ENCODE assay signal across 1 cellular context in genomic region chr17:80195671-80196529, GRCh38.
A peak's percentile ranks its signal among the peaks of the same experiment; 100 is the strongest.
TF ChIP-seq lines count a peak whose summit lies in the region.

No MANE protein-coding gene starts in this region.

TF ChIP-seq in HepG2, 621 proteins besides CTCF, POLR2A, EP300 and RAD21 (continued from another document and continues in another):
- TF ChIP-seq ZBTB21 (CRISPR knock-in tag; IDR thresholded peaks at IDR 0.05) (no peak), ADNP (CRISPR knock-in tag; IDR thresholded peaks at IDR 0.05) (peak; percentile 85; the same call in 1 of the 2 replicates), FIP1L1 (IDR thresholded peaks at IDR 0.05; ENCODE audit: borderline replicate concordance, insufficient read depth, low read depth, low read length) (no peak), ZNF609 (CRISPR knock-in tag; IDR thresholded peaks at IDR 0.05; ENCODE audit: borderline replicate concordance) (peak; percentile 79; the same call in 1 of the 2 replicates), ZBTB8A (CRISPR knock-in tag; IDR thresholded peaks at IDR 0.05; ENCODE audit: borderline replicate concordance, low read depth) (no peak), SUZ12 (IDR thresholded peaks at IDR 0.05; ENCODE audit: low read depth, low read length) (no peak), ZNF263 (CRISPR knock-in tag; IDR thresholded peaks at IDR 0.05) (peak; percentile 29; the same call in 1 of the 2 replicates), THAP9 (CRISPR knock-in tag; IDR thresholded peaks at IDR 0.05; ENCODE audit: borderline replicate concordance) (0 out of 2 replicates have a peak, but pooled peaks have one; percentile 53), NCOA5 (CRISPR knock-in tag; IDR thresholded peaks at IDR 0.05) (no peak), CBX2 (IDR thresholded peaks at IDR 0.05; ENCODE audit: low read depth, low read length) (no peak), CBX2 (CRISPR knock-in tag; IDR thresholded peaks at IDR 0.05; ENCODE audit: low read depth) (no peak), DRAP1 (CRISPR knock-in tag; IDR thresholded peaks at IDR 0.05) (no peak), ZSCAN12 (CRISPR knock-in tag; IDR thresholded peaks at IDR 0.05) (no peak), SRSF4 (IDR thresholded peaks at IDR 0.05; ENCODE audit: low read depth, low read length, poor library complexity, severe bottlenecking) (no peak), HOXA5 (CRISPR knock-in tag; IDR thresholded peaks at IDR 0.05) (0 out of 2 replicates have a peak, but pooled peaks have one; percentile 22), CHCHD3 (CRISPR knock-in tag; IDR thresholded peaks at IDR 0.05) (peak; percentile 56; the same call in 1 of the 2 replicates), ZBTB37 (CRISPR knock-in tag; IDR thresholded peaks at IDR 0.05) (no peak), AHR (CRISPR knock-in tag; IDR thresholded peaks at IDR 0.05) (no peak), ZNF841 (CRISPR knock-in tag; IDR thresholded peaks at IDR 0.05; ENCODE audit: borderline replicate concordance) (no peak), ZNF543 (CRISPR knock-in tag; IDR thresholded peaks at IDR 0.05) (0 out of 2 replicates have a peak, but pooled peaks have one; percentile 17), RXRB (CRISPR knock-in tag; IDR thresholded peaks at IDR 0.05; ENCODE audit: borderline replicate concordance) (peak; percentile 82), ZNF720 (CRISPR knock-in tag; IDR thresholded peaks at IDR 0.05) (no peak), TBP (CRISPR knock-in tag; IDR thresholded peaks at IDR 0.05) (no peak), MXD4 (CRISPR knock-in tag; IDR thresholded peaks at IDR 0.05) (peak; percentile 44; the same call in 1 of the 2 replicates), ZMYM2 (CRISPR knock-in tag; IDR thresholded peaks at IDR 0.05) (peak; percentile 92), KDM1A (CRISPR knock-in tag; IDR thresholded peaks at IDR 0.05) (0 out of 2 replicates have a peak, but pooled peaks have one; percentile 43), ZKSCAN1 (IDR thresholded peaks at IDR 0.05; ENCODE audit: low read length) (peak; percentile 100), SIX4 (CRISPR knock-in tag; IDR thresholded peaks at IDR 0.05) (no peak), RFX1 (IDR thresholded peaks at IDR 0.05) (no peak), ZBTB10 (CRISPR knock-in tag; IDR thresholded peaks at IDR 0.05; ENCODE audit: borderline replicate concordance) (no peak), ZNF451 (CRISPR knock-in tag; IDR thresholded peaks at IDR 0.05) (no peak), MAZ (IDR thresholded peaks at IDR 0.05; ENCODE audit: borderline replicate concordance, low read depth, low read length) (no peak), MAZ (CRISPR knock-in tag; IDR thresholded peaks at IDR 0.05; ENCODE audit: low read depth) (0 out of 2 replicates have a peak, but pooled peaks have one; percentile 29), NR2F2 (IDR thresholded peaks at IDR 0.05; ENCODE audit: borderline replicate concordance, low read depth) (peak; percentile 79), HCFC1 (IDR thresholded peaks at IDR 0.05; ENCODE audit: low read depth, low read length) (no peak), ATF1 (CRISPR knock-in tag; IDR thresholded peaks at IDR 0.05) (no peak), PHF8 (CRISPR knock-in tag; IDR thresholded peaks at IDR 0.05) (no peak), ZBTB4 (CRISPR knock-in tag; IDR thresholded peaks at IDR 0.05; ENCODE audit: borderline replicate concordance) (0 out of 2 replicates have a peak, but pooled peaks have one; percentile 67), NFIC (IDR thresholded peaks at IDR 0.05; ENCODE audit: low read length) (no peak), ZNF331 (CRISPR knock-in tag; IDR thresholded peaks at IDR 0.05) (0 out of 2 replicates have a peak, but pooled peaks have one; percentile 7), TCF7L2 (IDR thresholded peaks at IDR 0.05; ENCODE audit: low read depth, low read length) (no peak), DBP (CRISPR knock-in tag; IDR thresholded peaks at IDR 0.05; ENCODE audit: not compliant biosample characterization) (no peak)
- TF ChIP-seq, protein P1, sequence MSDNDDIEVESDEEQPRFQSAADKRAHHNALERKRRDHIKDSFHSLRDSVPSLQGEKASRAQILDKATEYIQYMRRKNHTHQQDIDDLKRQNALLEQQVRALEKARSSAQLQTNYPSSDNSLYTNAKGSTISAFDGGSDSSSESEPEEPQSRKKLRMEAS (IDR thresholded peaks at IDR 0.05), result 0 out of 2 replicates have a peak, but pooled peaks have one; percentile 34
- TF ChIP-seq, protein P2, sequence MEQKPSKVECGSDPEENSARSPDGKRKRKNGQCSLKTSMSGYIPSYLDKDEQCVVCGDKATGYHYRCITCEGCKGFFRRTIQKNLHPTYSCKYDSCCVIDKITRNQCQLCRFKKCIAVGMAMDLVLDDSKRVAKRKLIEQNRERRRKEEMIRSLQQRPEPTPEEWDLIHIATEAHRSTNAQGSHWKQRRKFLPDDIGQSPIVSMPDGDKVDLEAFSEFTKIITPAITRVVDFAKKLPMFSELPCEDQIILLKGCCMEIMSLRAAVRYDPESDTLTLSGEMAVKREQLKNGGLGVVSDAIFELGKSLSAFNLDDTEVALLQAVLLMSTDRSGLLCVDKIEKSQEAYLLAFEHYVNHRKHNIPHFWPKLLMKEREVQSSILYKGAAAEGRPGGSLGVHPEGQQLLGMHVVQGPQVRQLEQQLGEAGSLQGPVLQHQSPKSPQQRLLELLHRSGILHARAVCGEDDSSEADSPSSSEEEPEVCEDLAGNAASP (CRISPR knock-in tag; IDR thresholded peaks at IDR 0.05; ENCODE audit: borderline replicate concordance), result peak; percentile 56; the same call in 1 of the 2 replicates
- TF ChIP-seq, protein P3, sequence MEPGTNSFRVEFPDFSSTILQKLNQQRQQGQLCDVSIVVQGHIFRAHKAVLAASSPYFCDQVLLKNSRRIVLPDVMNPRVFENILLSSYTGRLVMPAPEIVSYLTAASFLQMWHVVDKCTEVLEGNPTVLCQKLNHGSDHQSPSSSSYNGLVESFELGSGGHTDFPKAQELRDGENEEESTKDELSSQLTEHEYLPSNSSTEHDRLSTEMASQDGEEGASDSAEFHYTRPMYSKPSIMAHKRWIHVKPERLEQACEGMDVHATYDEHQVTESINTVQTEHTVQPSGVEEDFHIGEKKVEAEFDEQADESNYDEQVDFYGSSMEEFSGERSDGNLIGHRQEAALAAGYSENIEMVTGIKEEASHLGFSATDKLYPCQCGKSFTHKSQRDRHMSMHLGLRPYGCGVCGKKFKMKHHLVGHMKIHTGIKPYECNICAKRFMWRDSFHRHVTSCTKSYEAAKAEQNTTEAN (CRISPR knock-in tag; conservative IDR thresholded peaks at IDR 0.05), result 0 out of 2 replicates have a peak, but pooled peaks have one; percentile 13
